ENCODE assay signal across 9 cellular contexts in genomic region chr7:27164381-27165088, GRCh38. TPM values are rescaled to one million over a fixed set of nuclear protein-coding genes. Genes with fewer than 3 reads are reported as not detected.
DNase-seq lines count a peak whose midpoint lies in the region; ATAC-seq and TF ChIP-seq lines count a peak whose summit lies in the region.
"Had no signal": no experiment of that assay in that cellular context is flagged by ENCODE, and none has a peak within 500 bp of the region (broad histone marks: within the 10 kb centered on the region; RNA-seq: fewer than 3 reads in every experiment).

No MANE protein-coding gene starts in this region.

- POLR2A ChIA-PET in SK-N-SH (lab: Yijun Ruan, JAX), result no interaction called here

- H3K4me3 ChIP-seq in SK-N-SH (ENCODE audit: low read depth in 2 of 2, low read length in 1 of 2) (no peak overlapping the region), subcutaneous abdominal adipose tissue (ENCODE audit: low read depth in 1 of 5, low read length in 5 of 5) (peak overlapping the region; percentile 80 to 84 (median 81))
- H3K4me3 ChIP-seq: BLaER1 had no signal

- 0 out of 2 replicates have a peak, but pooled peaks have one; percentile 34 for TF ChIP-seq CTCF in SK-N-SH (IDR thresholded peaks at IDR 0.05)

- H3K36me3 ChIP-seq in SK-N-SH (replicated peaks in 1 of 2; ENCODE audit: control insufficient read depth in 1 of 2, insufficient read depth in 2 of 2, low read length in 1 of 2) (no peaks in the 10 kb centered on the region), subcutaneous abdominal adipose tissue (ENCODE audit: control insufficient read depth in 5 of 5, insufficient read depth in 5 of 5, low read length in 5 of 5) (no peaks in the 10 kb centered on the region)
- H3K36me3 ChIP-seq: BLaER1 had no signal

- TF ChIP-seq RAD21 in SK-N-SH (IDR thresholded peaks at IDR 0.05; ENCODE audit: low read length), result no peak

- peaks cover 91% of the 10 kb centered on the region for H3K27me3 ChIP-seq in SK-N-SH (ENCODE audit: insufficient read depth)
- H3K27me3 ChIP-seq in subcutaneous abdominal adipose tissue (ENCODE audit: control insufficient read depth in 5 of 5, insufficient read depth in 4 of 5, low read length in 5 of 5), result peaks cover 0 to 10% (median 2%) of the 10 kb centered on the region in 5 donors

- H3K4me3 Mint-ChIP-seq in activated T-helper 1 cell treated with anti-CD3 and anti-CD28 coated beads, Interleukin-12 subunit alpha, Interleukin-12 subunit beta, Interleukin-2, Interleukin-4 antibody, amounts not matched to agents 30 ng/mL and 10 ng/mL and 1 ng/mL, durations not matched to agents 14 hours and 24 hours and 36 hours, result no peak overlapping the region

- intact Hi-C loops in activated T-helper 1 cell treated with anti-CD3 and anti-CD28 coated beads, Interleukin-12 subunit alpha, Interleukin-12 subunit beta, Interleukin-2, Interleukin-4 antibody, amounts not matched to agents 30 ng/mL and 10 ng/mL and 1 ng/mL, durations not matched to agents 14 hours and 24 hours and 36 hours (cut with micrococcal nuclease), result no loop called here

- CTCF ChIA-PET in SK-N-SH (lab: Yijun Ruan, JAX), result interaction anchor here (0.6 to 12.1 kb wide), 4 partner anchors 10 to 1348 kb away, joined by 3 to 270 read pairs (median 104); partner anchors contain the start of genes HOXA10, HOXA3, HOXA5 and HOXA6

- no peak for TF ChIP-seq EP300 in SK-N-SH (IDR thresholded peaks at IDR 0.05; ENCODE audit: borderline replicate concordance in 1 of 2, low read depth in 1 of 2, low read length in 1 of 2)

- no peaks in the 10 kb centered on the region for H3K9me2 ChIP-seq in SK-N-SH

- peaks cover 13% of the 10 kb centered on the region for H3K4me1 Mint-ChIP-seq in activated T-helper 1 cell treated with anti-CD3 and anti-CD28 coated beads, Interleukin-12 subunit alpha, Interleukin-12 subunit beta, Interleukin-2, Interleukin-4 antibody, amounts not matched to agents 30 ng/mL and 10 ng/mL and 1 ng/mL, durations not matched to agents 14 hours and 24 hours and 36 hours (ENCODE audit: low read depth)

- H4K20me1 ChIP-seq in SK-N-SH (ENCODE audit: insufficient read depth), result peaks cover 5% of the 10 kb centered on the region

- no peaks in the 10 kb centered on the region for H3K9me3 Mint-ChIP-seq in activated T-helper 1 cell treated with anti-CD3 and anti-CD28 coated beads, Interleukin-12 subunit alpha, Interleukin-12 subunit beta, Interleukin-2, Interleukin-4 antibody, amounts not matched to agents 30 ng/mL and 10 ng/mL and 1 ng/mL, durations not matched to agents 14 hours and 24 hours and 36 hours

- peak overlapping the region; percentile 61 for H3K27ac Mint-ChIP-seq in activated T-helper 1 cell treated with anti-CD3 and anti-CD28 coated beads, Interleukin-12 subunit alpha, Interleukin-12 subunit beta, Interleukin-2, Interleukin-4 antibody, amounts not matched to agents 30 ng/mL and 10 ng/mL and 1 ng/mL, durations not matched to agents 14 hours and 24 hours and 36 hours

- peaks cover 0 to 8% of the 10 kb centered on the region in 2 experiments; a peak in 1 of 4 replicates for H3K4me1 ChIP-seq in SK-N-SH (ENCODE audit: control insufficient read depth in 1 of 2, insufficient read depth in 2 of 2, low read depth in 1 of 2, low read length in 1 of 2)
- peaks cover 0 to 94% (median 92%) of the 10 kb centered on the region in 5 donors for H3K4me1 ChIP-seq in subcutaneous abdominal adipose tissue (ENCODE audit: control insufficient read depth in 5 of 5, insufficient read depth in 5 of 5, low read length in 5 of 5)

- H3K27ac ChIP-seq in SK-N-SH (ENCODE audit: low read depth in 2 of 2, low read length in 1 of 2) (no peak overlapping the region), subcutaneous abdominal adipose tissue (ENCODE audit: low read depth, low read length) (peak overlapping the region; percentile 98)
- H3K27ac ChIP-seq: BLaER1 had no signal

- 0 out of 2 replicates have a peak overlapping the region, but pooled peaks have one; percentile 4 for H3K4me2 ChIP-seq in SK-N-SH
- H3K4me2 ChIP-seq: BLaER1 had no signal

- peaks cover 77% of the 10 kb centered on the region for H3K27me3 Mint-ChIP-seq in activated T-helper 1 cell treated with anti-CD3 and anti-CD28 coated beads, Interleukin-12 subunit alpha, Interleukin-12 subunit beta, Interleukin-2, Interleukin-4 antibody, amounts not matched to agents 30 ng/mL and 10 ng/mL and 1 ng/mL, durations not matched to agents 14 hours and 24 hours and 36 hours (ENCODE audit: insufficient read depth)

- H3F3A ChIP-seq in SK-N-SH (replicated peaks; ENCODE audit: insufficient read depth), result peaks cover 13% of the 10 kb centered on the region

- peaks cover 2% of the 10 kb centered on the region for H3K36me3 Mint-ChIP-seq in activated T-helper 1 cell treated with anti-CD3 and anti-CD28 coated beads, Interleukin-12 subunit alpha, Interleukin-12 subunit beta, Interleukin-2, Interleukin-4 antibody, amounts not matched to agents 30 ng/mL and 10 ng/mL and 1 ng/mL, durations not matched to agents 14 hours and 24 hours and 36 hours (ENCODE audit: low read depth)

- 15% methylated on average over 33 of the region's 47 CpGs for WGBS in SK-N-SH (ENCODE audit: low lambda C conversion rate)

- no peaks in the 10 kb centered on the region for H3K79me2 ChIP-seq in SK-N-SH (ENCODE audit: insufficient read depth)

- H3K9ac ChIP-seq in SK-N-SH (no peak overlapping the region), subcutaneous abdominal adipose tissue (ENCODE audit: low read length in 5 of 5) (peak overlapping the region; percentile 6 to 89 (median 79))
- H3K9ac ChIP-seq: BLaER1 had no signal

- DNase-seq in SK-N-SH, result no peak
- no peak for DNase-seq in activated T-helper 1 cell treated with anti-CD3 and anti-CD28 coated beads, Interleukin-12 subunit alpha, Interleukin-12 subunit beta, Interleukin-2, Interleukin-4 antibody, amounts not matched to agents 30 ng/mL and 10 ng/mL and 1 ng/mL, durations not matched to agents 14 hours and 24 hours and 36 hours (ENCODE audit: low spot score)
- DNase-seq in kidney tubule cell (ENCODE audit: low spot score), result peak; percentile 48
- DNase-seq in NCI-H146 (lab: John Stamatoyannopoulos, UW), result no peak
- no peak for DNase-seq in stimulated activated naive CD4-positive, alpha-beta T cell treated with Interleukin-2 at 50 U/mL for 16 hours (lab: John Stamatoyannopoulos, UW)

- H2AFZ ChIP-seq in SK-N-SH (ENCODE audit: low read depth), result no peak overlapping the region

- H3K9me3 ChIP-seq in SK-N-SH, result no peaks in the 10 kb centered on the region
- no peaks in the 10 kb centered on the region for H3K9me3 ChIP-seq in subcutaneous abdominal adipose tissue (ENCODE audit: control insufficient read depth in 5 of 5, low read length in 5 of 5)

- no peak for ATAC-seq in SK-N-SH treated with all-trans-retinoic acid at 6 μM for 48 hours
- ATAC-seq in HG02938 (IDR thresholded peaks at IDR 0.05; ENCODE audit: unreplicated experiment), result no peak

TF ChIP-seq in SK-N-SH, 30 proteins besides CTCF, POLR2A, EP300 and RAD21:
- TF ChIP-seq MEF2A (IDR thresholded peaks at IDR 0.05; ENCODE audit: borderline replicate concordance, low read depth), result no peak

TF ChIP-seq in SK-N-SH treated with all-trans-retinoic acid at 6 μM for 48 hours, 23 proteins besides CTCF, POLR2A, EP300 and RAD21:
- no peak for TF ChIP-seq ZFP3 (CRISPR knock-in tag; IDR thresholded peaks at IDR 0.05)
- no peak for TF ChIP-seq SNAI2 (CRISPR knock-in tag; IDR thresholded peaks at IDR 0.05)
- no peak for TF ChIP-seq RARB (CRISPR knock-in tag; IDR thresholded peaks at IDR 0.05)

RNA-seq across cellular contexts. Expression of gene HOXA9, which starts 0.8 kb away (rescaled TPM):
- polyA plus RNA-seq in SK-N-SH (2012; rRNA removed), result not detected in 2 replicates
- not detected in 2 replicates for polyA plus RNA-seq in SK-N-SH (2012; cell fraction: cytosol; rRNA removed)
- not detected in 2 replicates for polyA plus RNA-seq in SK-N-SH (2012; cell fraction: nucleus; rRNA removed)
- total RNA-seq in activated T-helper 1 cell treated with anti-CD3 and anti-CD28 coated beads, Interleukin-12 subunit alpha, Interleukin-12 subunit beta, Interleukin-2, Interleukin-4 antibody, amounts not matched to agents 30 ng/mL and 10 ng/mL and 1 ng/mL, durations not matched to agents 14 hours and 24 hours and 36 hours, result not detected in 2 replicates

RNA-seq across cellular contexts. Expression of gene HOXA7, which starts 8.1 kb away (rescaled TPM):
- polyA plus RNA-seq in SK-N-SH (2012; rRNA removed), result not detected in 2 replicates
- polyA plus RNA-seq in SK-N-SH (2012; cell fraction: cytosol; rRNA removed), result not detected in 2 replicates
- polyA plus RNA-seq in SK-N-SH (2012; cell fraction: nucleus; rRNA removed), result not detected in 2 replicates
- total RNA-seq in activated T-helper 1 cell treated with anti-CD3 and anti-CD28 coated beads, Interleukin-12 subunit alpha, Interleukin-12 subunit beta, Interleukin-2, Interleukin-4 antibody, amounts not matched to agents 30 ng/mL and 10 ng/mL and 1 ng/mL, durations not matched to agents 14 hours and 24 hours and 36 hours, result not detected in 2 replicates

RNA-seq across cellular contexts. Expression of gene HOXA10, which starts 9.6 kb away (rescaled TPM):
- polyA plus RNA-seq in SK-N-SH (2012; rRNA removed), result not detected in 2 replicates
- not detected in 2 replicates for polyA plus RNA-seq in SK-N-SH (2012; cell fraction: cytosol; rRNA removed)
- polyA plus RNA-seq in SK-N-SH (2012; cell fraction: nucleus; rRNA removed), result not detected in 2 replicates
- not detected in 2 replicates for total RNA-seq in activated T-helper 1 cell treated with anti-CD3 and anti-CD28 coated beads, Interleukin-12 subunit alpha, Interleukin-12 subunit beta, Interleukin-2, Interleukin-4 antibody, amounts not matched to agents 30 ng/mL and 10 ng/mL and 1 ng/mL, durations not matched to agents 14 hours and 24 hours and 36 hours

RNA-seq across cellular contexts. Expression of gene HOXA3, which starts 12.2 kb away (rescaled TPM):
- 0.15 TPM in 1 of 2 replicates, not detected in the other for polyA plus RNA-seq in SK-N-SH (2012; rRNA removed)
- not detected in 2 replicates for polyA plus RNA-seq in SK-N-SH (2012; cell fraction: cytosol; rRNA removed)
- not detected in 2 replicates for polyA plus RNA-seq in SK-N-SH (2012; cell fraction: nucleus; rRNA removed)
- not detected in 2 replicates for total RNA-seq in activated T-helper 1 cell treated with anti-CD3 and anti-CD28 coated beads, Interleukin-12 subunit alpha, Interleukin-12 subunit beta, Interleukin-2, Interleukin-4 antibody, amounts not matched to agents 30 ng/mL and 10 ng/mL and 1 ng/mL, durations not matched to agents 14 hours and 24 hours and 36 hours

RNA-seq across cellular contexts. Expression of gene HOXA6, which starts 17.0 kb away (rescaled TPM):
- polyA plus RNA-seq in SK-N-SH (2012; rRNA removed), result not detected in 2 replicates
- polyA plus RNA-seq in SK-N-SH (2012; cell fraction: cytosol; rRNA removed), result not detected in 2 replicates
- polyA plus RNA-seq in SK-N-SH (2012; cell fraction: nucleus; rRNA removed), result not detected in 2 replicates
- total RNA-seq in activated T-helper 1 cell treated with anti-CD3 and anti-CD28 coated beads, Interleukin-12 subunit alpha, Interleukin-12 subunit beta, Interleukin-2, Interleukin-4 antibody, amounts not matched to agents 30 ng/mL and 10 ng/mL and 1 ng/mL, durations not matched to agents 14 hours and 24 hours and 36 hours, result not detected in 2 replicates

Comparison
In these comparisons a context has a peak if more than half of its experiments do, and no peak if none do; other contexts are left out.
1. H3K4me3 ChIP-seq: peak in subcutaneous abdominal adipose tissue (5 of 5); none in SK-N-SH (0 of 2).